In the genomic region with DNA sequence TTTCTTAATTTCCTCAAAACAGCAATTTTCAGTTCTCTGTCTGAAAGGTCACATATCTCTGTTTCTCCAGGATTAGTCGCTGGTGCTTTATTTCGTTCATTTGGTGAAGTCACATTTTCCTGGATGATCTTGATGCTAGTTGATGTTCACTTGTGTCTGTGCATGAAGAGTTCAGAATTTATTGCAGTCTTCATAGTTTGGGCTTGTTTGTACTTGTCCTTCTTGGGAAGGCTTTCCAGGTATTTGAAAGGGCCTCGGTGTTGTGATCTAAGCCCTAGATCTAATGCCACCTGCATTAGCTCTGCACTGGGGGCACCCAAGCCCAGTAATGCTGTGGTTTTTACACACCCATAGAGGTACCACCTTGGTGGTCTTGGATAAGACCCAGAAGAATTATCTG, we compare ENCODE assay signal across 15 cellular contexts.
DNase-seq lines count a peak whose midpoint lies in the region; ATAC-seq and TF ChIP-seq lines count a peak whose summit lies in the region.
"Had no signal": no experiment of that assay in that cellular context is flagged by ENCODE, and none has a peak within 500 bp of the region (broad histone marks: within the 10 kb centered on the region; RNA-seq: fewer than 3 reads in every experiment).

No MANE protein-coding gene starts in this region.

- no peaks in the 10 kb centered on the region for H3K9me3 ChIP-seq in mammary epithelial cell (replicated peaks; ENCODE audit: insufficient read depth, low read length)
- H3K9me3 ChIP-seq: HAP-1 had no signal

- H2AFZ ChIP-seq in mammary epithelial cell (ENCODE audit: low read depth, low read length): no peak overlapping the region

- H3K79me2 ChIP-seq in mammary epithelial cell (ENCODE audit: insufficient read depth, low read length): no peaks in the 10 kb centered on the region

- BruUV-seq in mammary epithelial cell (replicated peaks; lab: Mats Ljungman, UMichigan): no TSS peak

- CTCF ChIA-PET in mammary epithelial cell (lab: Charles Lee; ENCODE audit: low non-redundant PET): no interaction called here

- peaks cover 15% of the 10 kb centered on the region for H3K4me1 Mint-ChIP-seq in chondrocyte (ENCODE audit: low read depth)
- H3K4me1 Mint-ChIP-seq: CD4-positive, alpha-beta memory T cell had no signal

- H3K4me1 ChIP-seq in mammary epithelial cell (ENCODE audit: insufficient read depth, low read length) (no peaks in the 10 kb centered on the region), foreskin keratinocyte (no peaks in the 10 kb centered on the region)
- H3K4me1 ChIP-seq: HAP-1 had no signal

- H3K27ac ChIP-seq in mammary epithelial cell (ENCODE audit: insufficient read depth, low read depth, low read length): no peak overlapping the region
- no peak overlapping the region for H3K27ac ChIP-seq in foreskin keratinocyte

- H3K9ac ChIP-seq in mammary epithelial cell (ENCODE audit: insufficient read depth, low read length): no peak overlapping the region

- H4K20me1 ChIP-seq in mammary epithelial cell (ENCODE audit: insufficient read depth, low read length): no peaks in the 10 kb centered on the region

- in situ Hi-C loops in mammary epithelial cell (cut with MboI; ENCODE audit: low sequenced_read_pairs in 2 of 2): no loop called here

- H3K27me3 Mint-ChIP-seq in chondrocyte (ENCODE audit: low read depth): peaks cover 5% of the 10 kb centered on the region
- H3K27me3 Mint-ChIP-seq: CD4-positive, alpha-beta memory T cell had no signal

- H3K27ac Mint-ChIP-seq in chondrocyte (ENCODE audit: unreplicated experiment): peak overlapping the region; percentile 6
- H3K27ac Mint-ChIP-seq: CD4-positive, alpha-beta memory T cell; HFFc6 had no signal

- H3K36me3 Mint-ChIP-seq in chondrocyte (ENCODE audit: low read depth): peaks cover 6% of the 10 kb centered on the region
- H3K36me3 Mint-ChIP-seq: CD4-positive, alpha-beta memory T cell had no signal

- no peaks in the 10 kb centered on the region for H3K36me3 ChIP-seq in mammary epithelial cell (ENCODE audit: insufficient read depth, low read length)
- H3K36me3 ChIP-seq: HAP-1 had no signal

- dilution Hi-C loops in mammary epithelial cell (cut with HindIII; ENCODE audit: low sequenced_read_pairs): no loop called here

- TF ChIP-seq CTCF in mammary epithelial cell (conservative IDR thresholded peaks at IDR 0.05 in 1 of 2, IDR thresholded peaks at IDR 0.05 in 1 of 2; ENCODE audit: extremely low read depth in 1 of 2, insufficient read depth in 1 of 2, low read depth in 1 of 2, low read length in 2 of 2): no peak
- no peak for TF ChIP-seq CTCF in chondrocyte (IDR thresholded peaks at IDR 0.05)
- no peak for TF ChIP-seq CTCF in foreskin keratinocyte (conservative IDR thresholded peaks at IDR 0.05)

- no peak for ATAC-seq in foreskin keratinocyte

- no peak overlapping the region for H3K4me3 ChIP-seq in mammary epithelial cell (replicated peaks in 1 of 3; ENCODE audit: insufficient read depth in 1 of 3, low read depth in 2 of 3, low read length in 3 of 3)
- H3K4me3 ChIP-seq: HAP-1 had no signal

- H3K4me2 ChIP-seq in mammary epithelial cell (ENCODE audit: insufficient read depth, low read depth, low read length): no peak overlapping the region

- H3K4me3 Mint-ChIP-seq in chondrocyte (ENCODE audit: unreplicated experiment): no peak overlapping the region
- H3K4me3 Mint-ChIP-seq: CD4-positive, alpha-beta memory T cell; HFFc6 had no signal

- DNase-seq in mammary epithelial cell: peak; percentile 19
- DNase-seq in chondrocyte (ENCODE audit: low spot score): no peak
- DNase-seq in foreskin keratinocyte: peak; percentile 24 to 66
- no peak for DNase-seq in NK-92 treated with Interleukin-12 subunit alpha and Interleukin-12 subunit beta, amount 100 ng/mL, for 24 hours (lab: John Stamatoyannopoulos, UW)
- no peak for DNase-seq in NCI-H446 treated with DMSO at 0.1 percent for 48 hours (lab: John Stamatoyannopoulos, UW)
- no peak for DNase-seq in SHP77 treated with DMSO at 0.1 percent for 48 hours (lab: John Stamatoyannopoulos, UW)
- DNase-seq: C1 segment of cervical spinal cord; Calu3; CD4-positive, alpha-beta memory T cell; COR-L47; DMS53; DMS79 treated with DMSO at 0.1 percent for 48 hours; GOT3; HFFc6 had no signal

- peaks cover 11% of the 10 kb centered on the region for H3K9me3 Mint-ChIP-seq in chondrocyte (ENCODE audit: low read depth)

- 40% methylated on average over 3 of the region's 3 CpGs for WGBS in mammary epithelial cell (ENCODE audit: low coverage, missing lambda C conversion rate)

- H3K27me3 ChIP-seq in mammary epithelial cell (ENCODE audit: insufficient read depth, low read length) (no peaks in the 10 kb centered on the region), foreskin keratinocyte (no peaks in the 10 kb centered on the region)

- intact Hi-C loops in mammary epithelial cell (cut with micrococcal nuclease): no loop called here

Comparison
In these comparisons a context has a peak if more than half of its experiments do, and no peak if none do; other contexts are left out.
1. DNase-seq: peak in mammary epithelial cell (single experiment) and foreskin keratinocyte (2 of 2); none in chondrocyte (single experiment), NK-92 treated with Interleukin-12 subunit alpha and Interleukin-12 subunit beta, amount 100 ng/mL, for 24 hours (single experiment), NCI-H446 treated with DMSO at 0.1 percent for 48 hours (single experiment) and SHP77 treated with DMSO at 0.1 percent for 48 hours (single experiment).